In the genomic region with DNA sequence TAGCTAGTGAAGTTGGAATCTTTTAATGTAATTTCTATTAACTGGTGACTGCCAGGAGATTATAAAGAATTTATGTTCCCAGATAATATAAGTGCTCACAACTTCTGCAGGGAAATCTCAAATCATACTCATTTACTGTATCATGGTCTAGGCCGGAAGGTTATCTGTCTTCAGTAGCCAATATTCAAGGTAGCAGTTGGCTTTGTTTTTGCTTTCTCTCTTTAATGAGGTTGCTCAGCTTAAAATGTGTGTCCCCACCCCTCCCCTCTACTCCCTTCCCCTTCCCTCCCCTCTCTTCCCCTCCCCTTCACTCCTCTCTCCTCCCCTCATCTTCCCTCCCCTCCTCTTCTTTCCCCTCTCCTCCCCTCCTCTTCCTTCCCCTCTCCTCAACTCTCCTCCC, we compare ENCODE assay signal across 22 cellular contexts.
DNase-seq lines count a peak whose midpoint lies in the region; ATAC-seq, FAIRE-seq and TF ChIP-seq lines count a peak whose summit lies in the region.
"Had no signal": no experiment of that assay in that cellular context is flagged by ENCODE, and none has a peak within 500 bp of the region (broad histone marks: within the 10 kb centered on the region; RNA-seq: fewer than 3 reads in every experiment).

No MANE protein-coding gene starts in this region.

- no peak overlapping the region for H3K56ac ChIP-seq in mesendoderm (ENCODE audit: low read length)

- no peaks in the 10 kb centered on the region for H4K20me1 ChIP-seq in K562 (replicated peaks; ENCODE audit: control insufficient read depth, insufficient read depth, low read length)
- H4K20me1 ChIP-seq: BLaER1 had no signal

- 50% methylated on average over 1 of the region's 1 CpG for WGBS in K562 (ENCODE audit: insufficient coverage, low coverage, missing lambda C conversion rate)
- WGBS in mesendoderm (ENCODE audit: extremely low coverage, insufficient coverage, low lambda C conversion rate) = no CpG with 5 or more reads among the region's 1 CpG

- no peak for TF ChIP-seq RAD21 in K562 (CRISPR knock-in tag; conservative IDR thresholded peaks at IDR 0.05 in 1 of 2, IDR thresholded peaks at IDR 0.05 in 1 of 2)

- no peak for TF ChIP-seq POLR2A in K562 (conservative IDR thresholded peaks at IDR 0.05)

- H3K4ac ChIP-seq in mesendoderm (ENCODE audit: low read depth, low read length) = no peak overlapping the region

- no peak overlapping the region for H4K5ac ChIP-seq in mesendoderm (ENCODE audit: low read length)

- H3K79me1 ChIP-seq in mesendoderm (ENCODE audit: low read length) = no peaks in the 10 kb centered on the region

- no peak overlapping the region for H2BK5ac ChIP-seq in mesendoderm (ENCODE audit: low read length)

- no peak overlapping the region for H2BK15ac ChIP-seq in mesendoderm (replicated peaks; ENCODE audit: low read depth)

- H3K27ac ChIP-seq in HUES6 (ENCODE audit: low read depth, low read length) = peak overlapping the region; percentile 95; the same call in 1 of the 2 replicates
- H3K27ac ChIP-seq in K562 (ENCODE audit: extremely low read depth, low read depth, low read length) = no peak overlapping the region
- H3K27ac ChIP-seq in mesendoderm (ENCODE audit: low read depth, low read length) = no peak overlapping the region
- no peak overlapping the region for H3K27ac ChIP-seq in dorsolateral prefrontal cortex
- H3K27ac ChIP-seq: BLaER1, C4-2B had no signal

- H3K9ac ChIP-seq in HUES6 (ENCODE audit: low read length) = peak overlapping the region; percentile 32
- H3K9ac ChIP-seq in K562 (ENCODE audit: insufficient read depth in 1 of 2, low read depth in 2 of 2, low read length in 2 of 2) = no peak overlapping the region
- no peak overlapping the region for H3K9ac ChIP-seq in mesendoderm (ENCODE audit: low read length)
- H3K9ac ChIP-seq: BLaER1 had no signal

- H3K27me3 ChIP-seq in HUES6 (ENCODE audit: control insufficient read depth, insufficient read depth, low read length) = no peaks in the 10 kb centered on the region
- H3K27me3 ChIP-seq in K562 (ENCODE audit: control insufficient read depth in 2 of 2, insufficient read depth in 2 of 2, low read length in 2 of 2) = no peaks in the 10 kb centered on the region
- H3K27me3 ChIP-seq in mesendoderm (ENCODE audit: insufficient read depth, low read length, poor library complexity) = no peaks in the 10 kb centered on the region
- H3K27me3 ChIP-seq in dorsolateral prefrontal cortex = peaks cover 0 to 4% (median 0%) of the 10 kb centered on the region in 45 donors
- H3K27me3 ChIP-seq: BLaER1 had no signal

- TF ChIP-seq CTCF in K562 (IDR thresholded peaks at IDR 0.05 in 2 of 3, conservative IDR thresholded peaks at IDR 0.05 in 1 of 3; ENCODE audit: insufficient read depth in 2 of 3, low read depth in 1 of 3, low read length in 3 of 3) (no peak), dorsolateral prefrontal cortex (IDR thresholded peaks at IDR 0.05 in 54 of 56, conservative IDR thresholded peaks at IDR 0.05 in 2 of 56; ENCODE audit: low read depth in 1 of 56, partially characterized antibody in 56 of 56) (no peak)

- CTCF ChIA-PET in K562 (lab: Yijun Ruan, JAX; ENCODE audit: low intra/inter-chr PET ratio) = no interaction called here

- H3K4me2 ChIP-seq in K562 (ENCODE audit: insufficient read depth, low read length) (no peak overlapping the region), mesendoderm (ENCODE audit: low read length) (no peak overlapping the region)
- H3K4me2 ChIP-seq: BLaER1 had no signal

- FAIRE-seq in K562 (lab: Jason Lieb, UNC) = no peak
- FAIRE-seq: GM12878, GM19239, H54 had no signal

- no peak overlapping the region for H4K8ac ChIP-seq in mesendoderm (ENCODE audit: low read depth, low read length)

- no peak for TF ChIP-seq EP300 in K562 (IDR thresholded peaks at IDR 0.05; ENCODE audit: low read length)

- peak; percentile 15 for DNase-seq in CMK (ENCODE audit: low read depth)
- no peak for DNase-seq in K562 (ENCODE audit: extremely low read depth in 1 of 4, low spot score in 3 of 4)
- DNase-seq in mesendoderm = no peak
- no peak for DNase-seq in stimulated activated naive CD8-positive, alpha-beta T cell treated with anti-CD3 and anti-CD28 coated beads, Interleukin-15, Interleukin-2, amounts not matched to agents 100 U/mL and 50 U/mL, for 24 hours
- no peak for DNase-seq in dorsolateral prefrontal cortex
- no peak for DNase-seq in SKM-1 treated with dmso at 0.1 percent for 144 hours (lab: John Stamatoyannopoulos, UW; ENCODE audit: unreplicated experiment)
- DNase-seq: CD4-positive, CD25-positive, alpha-beta regulatory T cell; CD8-positive, alpha-beta T cell; DMS 273 treated with DMSO at 0.1 percent for 48 hours; DMS79; EL; GDM1; GOT3; HFFc6 had no signal

- H3K9me3 ChIP-seq in HUES6 (ENCODE audit: control insufficient read depth, insufficient read depth, low read depth, low read length) = peaks cover 2% of the 10 kb centered on the region; the same call in 1 of the 2 replicates
- H3K9me3 ChIP-seq in K562 (replicated peaks; ENCODE audit: control insufficient read depth, insufficient read depth, low read depth, low read length) = no peaks in the 10 kb centered on the region
- H3K9me3 ChIP-seq: BLaER1, HAP-1 had no signal

- no peak overlapping the region for H2BK120ac ChIP-seq in mesendoderm (ENCODE audit: low read depth, low read length)

- no peak for ATAC-seq in K562
- ATAC-seq in GM21526 (IDR thresholded peaks at IDR 0.05; ENCODE audit: low FRiP score, unreplicated experiment) = no peak
- ATAC-seq in stimulated activated naive CD8-positive, alpha-beta T cell treated with anti-CD3 and anti-CD28 coated beads, Interleukin-15, Interleukin-2, amounts not matched to agents 100 U/mL and 50 U/mL, for 24 hours = no peak
- ATAC-seq: CD8-positive, alpha-beta T cell; GM12878 had no signal

- H2AK5ac ChIP-seq in mesendoderm (ENCODE audit: low read length) = no peak overlapping the region

- H3K18ac ChIP-seq in mesendoderm (ENCODE audit: low read length) = peak overlapping the region; percentile 60

- H2AFZ ChIP-seq in K562 (ENCODE audit: low read depth, low read length) = no peak overlapping the region

- in situ Hi-C loops in K562 (cut with MboI) = no loop called here

- H3K23ac ChIP-seq in mesendoderm (ENCODE audit: low read length) = no peak overlapping the region

- POLR2A ChIA-PET in K562 (lab: Yijun Ruan, JAX) = interaction anchor here (1.3 kb wide), 1 partner anchor 16 kb away, joined by 4 read pairs; no protein-coding TSS in a partner anchor

- BruUV-seq in K562 (replicated peaks; lab: Mats Ljungman, UMichigan) = no TSS peak

- H3K4me3 ChIP-seq in HUES6 (ENCODE audit: low read depth, low read length) (no peak overlapping the region), K562 (no peak overlapping the region), mesendoderm (ENCODE audit: low read length) (no peak overlapping the region), dorsolateral prefrontal cortex (no peak overlapping the region)
- H3K4me3 ChIP-seq: BLaER1, GM12878, HAP-1 had no signal

- H3K4me1 ChIP-seq in HUES6 (ENCODE audit: control insufficient read depth, insufficient read depth, low read length) (peaks cover 41% of the 10 kb centered on the region), K562 (replicated peaks in 1 of 2; ENCODE audit: control insufficient read depth in 2 of 2, insufficient read depth in 2 of 2, low read length in 2 of 2) (peaks cover 0 to 8% of the 10 kb centered on the region in 2 experiments; a peak in 2 of 5 replicates), mesendoderm (ENCODE audit: control insufficient read depth, low read depth, low read length) (peaks cover 13% of the 10 kb centered on the region)
- H3K4me1 ChIP-seq: BLaER1 had no signal

- H3K79me2 ChIP-seq in K562 (ENCODE audit: control insufficient read depth, insufficient read depth, low read length) = no peaks in the 10 kb centered on the region
- H3K79me2 ChIP-seq in mesendoderm (ENCODE audit: control insufficient read depth, insufficient read depth, low read length) = no peaks in the 10 kb centered on the region

- intact Hi-C loops in K562 (cut with micrococcal nuclease) (no loop called here), dorsolateral prefrontal cortex (cut with DNase I) (no loop called here)

- no peaks in the 10 kb centered on the region for H3K36me3 ChIP-seq in HUES6 (ENCODE audit: control insufficient read depth, insufficient read depth, low read length)
- no peaks in the 10 kb centered on the region for H3K36me3 ChIP-seq in K562 (ENCODE audit: control insufficient read depth, insufficient read depth, low read length)
- H3K36me3 ChIP-seq in mesendoderm (ENCODE audit: control insufficient read depth, insufficient read depth, low read length) = no peaks in the 10 kb centered on the region
- H3K36me3 ChIP-seq: BLaER1, HAP-1 had no signal

- H3K9me1 ChIP-seq in K562 (ENCODE audit: control insufficient read depth, insufficient read depth, low read length) = no peaks in the 10 kb centered on the region

TF ChIP-seq in K562, 482 proteins besides CTCF, POLR2A, EP300 and RAD21:
- no peak for TF ChIP-seq FOXA1 (IDR thresholded peaks at IDR 0.05; ENCODE audit: borderline replicate concordance)
- no peak for TF ChIP-seq TBP (optimal IDR thresholded peaks at IDR 0.05; ENCODE audit: low read depth, low read length)
- TF ChIP-seq SRSF7 (optimal IDR thresholded peaks at IDR 0.05; ENCODE audit: low read depth, low read length) = no peak
- no peak for TF ChIP-seq MIER1 (IDR thresholded peaks at IDR 0.05; ENCODE audit: low read depth)
- peak; percentile 64 for TF ChIP-seq PCBP2 (IDR thresholded peaks at IDR 0.05; ENCODE audit: low read depth, low read length, poor library complexity, severe bottlenecking)
- no peak for TF ChIP-seq CREM (IDR thresholded peaks at IDR 0.05; ENCODE audit: low read depth)
- peak; percentile 42 for TF ChIP-seq HNRNPK (IDR thresholded peaks at IDR 0.05; ENCODE audit: low read depth, low read length, poor library complexity, severe bottlenecking)
- no peak for TF ChIP-seq OTX1 (CRISPR knock-in tag; IDR thresholded peaks at IDR 0.05)
- no peak for TF ChIP-seq KDM5B (IDR thresholded peaks at IDR 0.05; ENCODE audit: insufficient replicate concordance, low read depth, low read length)
- TF ChIP-seq LARP7 (IDR thresholded peaks at IDR 0.05) = no peak
- TF ChIP-seq RBM39 (optimal IDR thresholded peaks at IDR 0.05; ENCODE audit: low read depth, low read length) = no peak
- no peak for TF ChIP-seq ZNF780A (CRISPR knock-in tag; IDR thresholded peaks at IDR 0.05)
- no peak for TF ChIP-seq ZNF584 (CRISPR knock-in tag; IDR thresholded peaks at IDR 0.05; ENCODE audit: low read depth)
